In the genomic region with DNA sequence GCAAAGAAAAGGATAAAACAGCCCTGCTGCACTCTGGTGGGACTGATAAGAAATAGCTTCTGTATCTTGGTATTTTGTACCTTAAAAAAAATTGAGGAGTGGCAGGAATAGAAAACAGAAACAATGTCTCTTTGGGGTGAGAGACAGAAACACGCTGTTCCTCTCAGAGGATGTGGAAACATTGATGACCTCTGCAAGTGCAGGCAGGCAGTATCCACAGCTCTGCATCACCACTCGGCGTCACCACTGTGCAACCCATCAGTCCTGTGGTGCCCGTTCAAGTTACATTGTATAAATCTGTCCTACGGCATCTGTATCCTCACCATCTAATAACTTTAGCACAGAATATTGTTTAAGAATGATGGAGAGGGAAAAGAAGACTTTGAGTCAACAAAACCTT, we compare ENCODE assay signal across 10 cellular contexts.
A peak's percentile ranks its signal among the peaks of the same experiment; 100 is the strongest.
DNase-seq lines count a peak whose midpoint lies in the region; ATAC-seq, FAIRE-seq and TF ChIP-seq lines count a peak whose summit lies in the region.
"Had no signal": no experiment of that assay in that cellular context is flagged by ENCODE, and none has a peak within 500 bp of the region (broad histone marks: within the 10 kb centered on the region; RNA-seq: fewer than 3 reads in every experiment).

No MANE protein-coding gene starts in this region.

- peaks cover 0 to 6% (median 0%) of the 10 kb centered on the region in 3 donors for H3K36me3 Mint-ChIP-seq in immature natural killer cell
- H3K36me3 Mint-ChIP-seq in stimulated activated effector memory CD8-positive, alpha-beta T cell treated with anti-CD3 and anti-CD28 coated beads, Interleukin-12 subunit alpha, Interleukin-12 subunit beta, amount 100 ng/mL, for 72 hours, result no peaks in the 10 kb centered on the region

- TF ChIP-seq CTCF in VCaP (conservative IDR thresholded peaks at IDR 0.05), result peak; percentile 36

- H3K27ac Mint-ChIP-seq in immature natural killer cell, result peak overlapping the region in 5 of 6 donors; percentile 1 to 71 (median 26)
- H3K27ac Mint-ChIP-seq in stimulated activated effector memory CD8-positive, alpha-beta T cell treated with anti-CD3 and anti-CD28 coated beads, Interleukin-12 subunit alpha, Interleukin-12 subunit beta, amount 100 ng/mL, for 72 hours, result no peak overlapping the region
- H3K27ac Mint-ChIP-seq: naive thymus-derived CD8-positive, alpha-beta T cell had no signal

- H3K27ac ChIP-seq in VCaP, result no peak overlapping the region
- H3K27ac ChIP-seq: SJCRH30 had no signal

- H3K9me3 Mint-ChIP-seq in immature natural killer cell, result peaks cover 0 to 3% (median 0%) of the 10 kb centered on the region in 6 donors
- peaks cover 9% of the 10 kb centered on the region for H3K9me3 Mint-ChIP-seq in stimulated activated effector memory CD8-positive, alpha-beta T cell treated with anti-CD3 and anti-CD28 coated beads, Interleukin-12 subunit alpha, Interleukin-12 subunit beta, amount 100 ng/mL, for 72 hours

- DNase-seq in AG08395 (ENCODE audit: low spot score) (peak; percentile 25), immature natural killer cell (peak; percentile 25 to 35 (median 32)), urothelium cell line (ENCODE audit: low spot score) (no peak), iPS-NIHi11 (ENCODE audit: low spot score) (no peak)
- no peak for DNase-seq in activated T-cell treated with anti-CD3 and anti-CD28 coated beads, Interleukin-2, amount 50 U/mL, for 1 hour
- DNase-seq in stimulated activated effector memory CD8-positive, alpha-beta T cell treated with anti-CD3 and anti-CD28 coated beads, Interleukin-12 subunit alpha, Interleukin-12 subunit beta, amount 100 ng/mL, for 72 hours (ENCODE audit: low spot score in 2 of 2), result no peak

- ATAC-seq in GM21825 (IDR thresholded peaks at IDR 0.05; ENCODE audit: unreplicated experiment), result peak; percentile 73
- no peak for ATAC-seq in stimulated activated effector memory CD8-positive, alpha-beta T cell treated with anti-CD3 and anti-CD28 coated beads, Interleukin-12 subunit alpha, Interleukin-12 subunit beta, amount 100 ng/mL, for 72 hours
- ATAC-seq: naive thymus-derived CD8-positive, alpha-beta T cell had no signal

- H3K4me1 Mint-ChIP-seq in immature natural killer cell, result peaks cover 10 to 11% of the 10 kb centered on the region in 2 donors
- H3K4me1 Mint-ChIP-seq in stimulated activated effector memory CD8-positive, alpha-beta T cell treated with anti-CD3 and anti-CD28 coated beads, Interleukin-12 subunit alpha, Interleukin-12 subunit beta, amount 100 ng/mL, for 72 hours, result no peaks in the 10 kb centered on the region

- peak overlapping the region in 4 of 5 donors; percentile 23 to 46 (median 32) for H3K4me3 Mint-ChIP-seq in immature natural killer cell
- no peak overlapping the region for H3K4me3 Mint-ChIP-seq in stimulated activated effector memory CD8-positive, alpha-beta T cell treated with anti-CD3 and anti-CD28 coated beads, Interleukin-12 subunit alpha, Interleukin-12 subunit beta, amount 100 ng/mL, for 72 hours
- H3K4me3 Mint-ChIP-seq: naive thymus-derived CD8-positive, alpha-beta T cell had no signal

- no peak for FAIRE-seq in urothelium cell line (lab: Jason Lieb, UNC)

- no peaks in the 10 kb centered on the region for H3K27me3 Mint-ChIP-seq in immature natural killer cell (ENCODE audit: low read depth in 3 of 3)
- H3K27me3 Mint-ChIP-seq: naive thymus-derived CD8-positive, alpha-beta T cell had no signal

Comparison
In these comparisons a context has a peak if more than half of its experiments do, and no peak if none do; other contexts are left out.
1. DNase-seq: peak in AG08395 (single experiment) and immature natural killer cell (3 of 3); none in activated T-cell treated with anti-CD3 and anti-CD28 coated beads, Interleukin-2, amount 50 U/mL, for 1 hour (single experiment), stimulated activated effector memory CD8-positive, alpha-beta T cell treated with anti-CD3 and anti-CD28 coated beads, Interleukin-12 subunit alpha, Interleukin-12 subunit beta, amount 100 ng/mL, for 72 hours (0 of 2), urothelium cell line (single experiment) and iPS-NIHi11 (single experiment).